In genomic region chr6:42938987-42939809, GRCh38 we compare ENCODE assay signal across 19 cellular contexts. TPM values are rescaled to one million over a fixed set of nuclear protein-coding genes. Genes with fewer than 3 reads are reported as not detected.
DNase-seq lines count a peak whose midpoint lies in the region; ATAC-seq and TF ChIP-seq lines count a peak whose summit lies in the region.
"Had no signal": no experiment of that assay in that cellular context is flagged by ENCODE, and none has a peak within 500 bp of the region (broad histone marks: within the 10 kb centered on the region; RNA-seq: fewer than 3 reads in every experiment).

No MANE protein-coding gene starts in this region.

- no peak overlapping the region for H3K27ac ChIP-seq in left ventricle myocardium inferior (replicated peaks)
- peak overlapping the region in 4 of 5 donors; percentile 20 to 61 (median 38) for H3K27ac ChIP-seq in stomach
- H3K27ac ChIP-seq: epithelial cell of prostate, SJSA1, vagina had no signal

- H3K27me3 ChIP-seq in left ventricle myocardium inferior (ENCODE audit: low read depth) (no peaks in the 10 kb centered on the region), stomach (no peaks in the 10 kb centered on the region)
- H3K27me3 ChIP-seq: SJSA1, vagina had no signal

- H3K4me3 ChIP-seq in left ventricle myocardium inferior = no peak overlapping the region
- no peak overlapping the region for H3K4me3 ChIP-seq in stomach
- H3K4me3 ChIP-seq: SJSA1, vagina had no signal

- peaks cover 9% of the 10 kb centered on the region for H3K4me1 ChIP-seq in left ventricle myocardium inferior
- H3K4me1 ChIP-seq in stomach = peaks cover 0 to 21% (median 3%) of the 10 kb centered on the region in 4 donors
- H3K4me1 ChIP-seq: SJSA1, vagina had no signal

- no peaks in the 10 kb centered on the region for H3K9me3 Mint-ChIP-seq in WTC11

- CTCF ChIA-PET in WTC11 (lab: Charles Lee) = no interaction called here

- H3K27ac Mint-ChIP-seq in WTC11 = peak overlapping the region; percentile 94

- H3K36me3 ChIP-seq in left ventricle myocardium inferior (peaks cover 51% of the 10 kb centered on the region), stomach (peaks cover 32 to 99% (median 96%) of the 10 kb centered on the region in 4 donors)

- peaks cover 13% of the 10 kb centered on the region for H3K4me1 Mint-ChIP-seq in WTC11

- intact Hi-C loops in Right ventricle myocardium superior (cut with DNase I) = no loop called here
- intact Hi-C loops in left ventricle myocardium inferior (cut with micrococcal nuclease) = no loop called here
- intact Hi-C loops in left colon (cut with DNase I, micrococcal nuclease) = no loop called here
- intact Hi-C loops in stomach (cut with DNase I; ENCODE audit: low total_unique reads) = no loop called here

- no peak overlapping the region; the same call in 1 of the 2 replicates for H3K4me3 Mint-ChIP-seq in WTC11

- no peak for DNase-seq in Right ventricle myocardium superior
- no peak for DNase-seq in left ventricle myocardium inferior
- DNase-seq in WTC11 (ENCODE audit: low spot score) = peak; percentile 29
- no peak for DNase-seq in left colon
- DNase-seq in stomach = no peak
- no peak for DNase-seq in SKM-1 (lab: John Stamatoyannopoulos, UW; ENCODE audit: unreplicated experiment)
- DNase-seq in hypothalamus (lab: John Stamatoyannopoulos, UW) = no peak
- DNase-seq: activated CD8-positive, alpha-beta memory T cell treated with anti-CD3 and anti-CD28 coated beads, Interleukin-2, amount 50 U/mL, for 48 hours; activated naive CD4-positive, alpha-beta T cell; dermis blood vessel endothelial cell; foreskin melanocyte; KBM-7; MV-4-11; NCI-H2081 treated with DMSO at 0.1 percent for 48 hours; NCI-H526 treated with DMSO at 0.1 percent for 48 hours had no signal

- POLR2A ChIA-PET in WTC11 (lab: Charles Lee) = interaction anchor here (2.2 kb wide), 1 partner anchor 9 kb away, joined by 9 read pairs; the partner anchor contains the start of gene CNPY3

- peaks cover 2% of the 10 kb centered on the region; the same call in 1 of the 2 replicates for H3K27me3 Mint-ChIP-seq in WTC11 (ENCODE audit: low read depth)

- peak; percentile 49 for ATAC-seq in Right ventricle myocardium superior (ENCODE audit: poor library complexity)
- ATAC-seq in WTC11 = peak; percentile 50
- peak; percentile 38 for ATAC-seq in left colon
- ATAC-seq in HG02852 (IDR thresholded peaks at IDR 0.05; ENCODE audit: unreplicated experiment) = no peak

- TF ChIP-seq CTCF in left ventricle myocardium inferior (IDR thresholded peaks at IDR 0.05; ENCODE audit: borderline replicate concordance) (no peak), WTC11 (IDR thresholded peaks at IDR 0.05) (no peak), stomach (IDR thresholded peaks at IDR 0.05) (no peak)

- H3K9me3 ChIP-seq in left ventricle myocardium inferior (replicated peaks) (no peaks in the 10 kb centered on the region), stomach (no peaks in the 10 kb centered on the region)
- H3K9me3 ChIP-seq: SJSA1, vagina had no signal

- H3K36me3 Mint-ChIP-seq in WTC11 = peaks cover 48% of the 10 kb centered on the region

- no peak for TF ChIP-seq EP300 in stomach (IDR thresholded peaks at IDR 0.05)

- no peak for TF ChIP-seq POLR2A in stomach (IDR thresholded peaks at IDR 0.05)

- 72 to 80% (median 78%) methylated on average over 9 of the region's 9 CpGs for WGBS in stomach, 5 donors

TF ChIP-seq in WTC11, 78 proteins besides CTCF, POLR2A, EP300 and RAD21:
- TF ChIP-seq GABPB1 (CRISPR knock-in tag; IDR thresholded peaks at IDR 0.05) (peak; percentile 67; the same call in 1 of the 2 replicates), ATF6 (CRISPR knock-in tag; IDR thresholded peaks at IDR 0.05) (no peak)
TF ChIP-seq in WTC11: peak in this region for 1.

RNA-seq across cellular contexts. Expression of gene CNPY3, which starts 9.9 kb away (rescaled TPM):
- 20.6 TPM for total RNA-seq in Right ventricle myocardium superior
- 20.1 TPM for total RNA-seq in left ventricle myocardium inferior
- 67.0 to 88.7 TPM (median 86.5 TPM) in 3 replicates for total RNA-seq in WTC11 (2021)
- total RNA-seq in left colon = 10 to 100 TPM; 19.6 to 25.9 TPM
- 10 to 100 TPM in 4 of 5 donors, 1 to 10 TPM in 1; 2.2 to 45.5 (median 30.3) TPM for total RNA-seq in stomach
- 10 to 100 TPM; 21.7 to 33.7 (median 25.8) TPM for polyA plus RNA-seq in stomach

RNA-seq across cellular contexts. Expression of gene GNMT, which starts 21.4 kb away (rescaled TPM):
- 2.3 TPM for total RNA-seq in Right ventricle myocardium superior
- total RNA-seq in left ventricle myocardium inferior = 0.77 TPM
- total RNA-seq in WTC11 (2021) = 1.6 to 2.7 TPM (median 2.0 TPM) in 3 replicates
- under 1 TPM in 1 of 2 donors, not detected in 1; 0.37 TPM for total RNA-seq in left colon
- total RNA-seq in stomach = 10 to 100 TPM in 1 of 5 donors, 1 to 10 TPM in 1, under 1 TPM in 1, not detected in 2; 0.45 to 21.3 (median 1.8) TPM
- polyA plus RNA-seq in stomach = 100 to 1,000 TPM in 1 of 3 donors, 10 to 100 TPM in 2; 14.4 to 121 (median 73.2) TPM
- total RNA-seq: dermis blood vessel endothelial cell had no signal

RNA-seq across cellular contexts. Expression of gene PTCRA, which starts 23.3 kb away (rescaled TPM):
- total RNA-seq in Right ventricle myocardium superior (not detected), left ventricle myocardium inferior (not detected), WTC11 (2021) (not detected in 3 replicates), left colon (not detected), stomach (not detected)
- polyA plus RNA-seq in stomach = not detected
- total RNA-seq: dermis blood vessel endothelial cell, SJSA1, vagina had no signal

RNA-seq across cellular contexts. Expression of gene PEX6, which starts 39.8 kb away (rescaled TPM):
- total RNA-seq in Right ventricle myocardium superior = 27.1 TPM
- 28.9 TPM for total RNA-seq in left ventricle myocardium inferior
- 8.2 to 12.6 TPM (median 11.7 TPM) in 3 replicates for total RNA-seq in WTC11 (2021)
- total RNA-seq in left colon = 10 to 100 TPM; 22.4 to 26.9 TPM
- total RNA-seq in stomach = 100 to 1,000 TPM in 1 of 5 donors, 10 to 100 TPM in 2, 1 to 10 TPM in 2; 5.5 to 118 (median 23.9) TPM
- polyA plus RNA-seq in stomach = 10 to 100 TPM; 13.0 to 16.4 (median 15.1) TPM

RNA-seq across cellular contexts. Expression of gene PPP2R5D, which starts 45.2 kb away (rescaled TPM):
- total RNA-seq in Right ventricle myocardium superior (34.6 TPM), left ventricle myocardium inferior (32.7 TPM), WTC11 (2021) (47.5 to 52.7 TPM (median 49.0 TPM) in 3 replicates), left colon (10 to 100 TPM; 33.7 to 36.4 TPM), stomach (100 to 1,000 TPM in 1 of 5 donors, 10 to 100 TPM in 4; 19.6 to 517 (median 40.6) TPM)
- 10 to 100 TPM; 21.0 to 23.7 (median 21.5) TPM for polyA plus RNA-seq in stomach
